27 cellular contexts compared by ENCODE assay signal in genomic region chr9:129420721-129421120, GRCh38.
DNase-seq lines count a peak whose midpoint lies in the region; ATAC-seq, FAIRE-seq and TF ChIP-seq lines count a peak whose summit lies in the region.
"Had no signal": no experiment of that assay in that cellular context is flagged by ENCODE, and none has a peak within 500 bp of the region (broad histone marks: within the 10 kb centered on the region; RNA-seq: fewer than 3 reads in every experiment).

No MANE protein-coding gene starts in this region.

- H3K9me3 Mint-ChIP-seq in dendritic cell treated with granulocyte-macrophage colony-stimulating factor and Interleukin-4, amounts not matched to agents 40 ng/mL and 50 ng/mL, for 4 days: no peaks in the 10 kb centered on the region
- no peaks in the 10 kb centered on the region for H3K9me3 Mint-ChIP-seq in Calu3 (ENCODE audit: low read depth, unreplicated experiment)
- H3K9me3 Mint-ChIP-seq: CD8-positive, alpha-beta T cell had no signal

- TF ChIP-seq CTCF in A549 (IDR thresholded peaks at IDR 0.05) (no peak), HEK293 (tag by site-specific recombination; IDR thresholded peaks at IDR 0.05) (no peak), Calu3 (IDR thresholded peaks at IDR 0.05; ENCODE audit: unreplicated experiment) (no peak), hepatocyte (IDR thresholded peaks at IDR 0.05; ENCODE audit: poor library complexity) (no peak)

- intact Hi-C loops in dendritic cell treated with granulocyte-macrophage colony-stimulating factor and Interleukin-4, amounts not matched to agents 40 ng/mL and 50 ng/mL, for 4 days (cut with micrococcal nuclease): no loop called here
- intact Hi-C loops in Calu3 (cut with micrococcal nuclease; ENCODE audit: unreplicated experiment): no loop called here

- no peak overlapping the region for H3K4me3 Mint-ChIP-seq in dendritic cell treated with granulocyte-macrophage colony-stimulating factor and Interleukin-4, amounts not matched to agents 40 ng/mL and 50 ng/mL, for 4 days
- no peak overlapping the region for H3K4me3 Mint-ChIP-seq in Calu3 (ENCODE audit: low read depth, unreplicated experiment)
- H3K4me3 Mint-ChIP-seq: CD8-positive, alpha-beta T cell had no signal

- ATAC-seq in A549: no peak
- ATAC-seq: CD8-positive, alpha-beta T cell; HCT116 had no signal

- no peak overlapping the region for H2BK5ac ChIP-seq in trophoblast cell (ENCODE audit: low read depth, low read length, poor library complexity)

- no peak overlapping the region for H3K4me3 ChIP-seq in A549
- no peak overlapping the region for H3K4me3 ChIP-seq in HEK293 (ENCODE audit: low read depth, low read length)
- no peak overlapping the region for H3K4me3 ChIP-seq in trophoblast cell (ENCODE audit: low read depth, low read length)
- H3K4me3 ChIP-seq in hepatocyte: no peak overlapping the region
- H3K4me3 ChIP-seq: PC-9 had no signal

- no TSS peak for BruUV-seq in Calu3 (replicated peaks; lab: Mats Ljungman, UMichigan)

- peaks cover 8% of the 10 kb centered on the region for H3K27me3 Mint-ChIP-seq in dendritic cell treated with granulocyte-macrophage colony-stimulating factor and Interleukin-4, amounts not matched to agents 40 ng/mL and 50 ng/mL, for 4 days
- H3K27me3 Mint-ChIP-seq in Calu3 (ENCODE audit: unreplicated experiment): no peaks in the 10 kb centered on the region

- H3K36me3 Mint-ChIP-seq in dendritic cell treated with granulocyte-macrophage colony-stimulating factor and Interleukin-4, amounts not matched to agents 40 ng/mL and 50 ng/mL, for 4 days (ENCODE audit: low read depth): no peaks in the 10 kb centered on the region
- peaks cover 6% of the 10 kb centered on the region for H3K36me3 Mint-ChIP-seq in Calu3 (ENCODE audit: insufficient read depth, unreplicated experiment)
- H3K36me3 Mint-ChIP-seq: CD8-positive, alpha-beta T cell had no signal

- H3K4me2 ChIP-seq in A549 (no peak overlapping the region), trophoblast cell (ENCODE audit: low read length) (no peak overlapping the region), hepatocyte (no peak overlapping the region)
- H3K4me2 ChIP-seq: PC-9 had no signal

- H2BK12ac ChIP-seq in trophoblast cell (ENCODE audit: low read length): peak overlapping the region; percentile 56

- H3K27ac Mint-ChIP-seq in dendritic cell treated with granulocyte-macrophage colony-stimulating factor and Interleukin-4, amounts not matched to agents 40 ng/mL and 50 ng/mL, for 4 days: peak overlapping the region; percentile 41
- no peak overlapping the region for H3K27ac Mint-ChIP-seq in Calu3 (ENCODE audit: unreplicated experiment)
- H3K27ac Mint-ChIP-seq: CD8-positive, alpha-beta T cell had no signal

- H3K27me3 ChIP-seq in trophoblast cell (ENCODE audit: insufficient read depth, low read length): no peaks in the 10 kb centered on the region
- H3K27me3 ChIP-seq in hepatocyte: no peaks in the 10 kb centered on the region

- H3K9ac ChIP-seq in trophoblast cell (ENCODE audit: low read length): no peak overlapping the region

- POLR2A ChIA-PET in A549 (lab: Yijun Ruan, JAX): no interaction called here
- POLR2A ChIA-PET in HEK293 (lab: Yijun Ruan, JAX): no interaction called here

- H3K36me3 ChIP-seq in HEK293 (ENCODE audit: control insufficient read depth in 2 of 2, insufficient read depth in 1 of 2, low read length in 2 of 2) (no peaks in the 10 kb centered on the region), trophoblast cell (ENCODE audit: control insufficient read depth in 1 of 2, insufficient read depth in 2 of 2, low read length in 2 of 2) (no peaks in the 10 kb centered on the region), hepatocyte (replicated peaks; ENCODE audit: insufficient read depth, low read depth) (no peaks in the 10 kb centered on the region)

- peaks cover 43% of the 10 kb centered on the region for H3K4me1 ChIP-seq in A549
- H3K4me1 ChIP-seq in HEK293 (ENCODE audit: control insufficient read depth, insufficient read depth, low read length): no peaks in the 10 kb centered on the region
- peaks cover 18 to 19% of the 10 kb centered on the region in 2 experiments for H3K4me1 ChIP-seq in trophoblast cell (ENCODE audit: control insufficient read depth in 1 of 2, insufficient read depth in 2 of 2, low read length in 2 of 2)
- peaks cover 14% of the 10 kb centered on the region for H3K4me1 ChIP-seq in hepatocyte (ENCODE audit: insufficient read depth)

- no peak overlapping the region for H3K18ac ChIP-seq in trophoblast cell (ENCODE audit: low read length)

- peak overlapping the region; percentile 93 for H2AK5ac ChIP-seq in trophoblast cell (ENCODE audit: low read length)

- peak overlapping the region; percentile 20 for H2BK120ac ChIP-seq in trophoblast cell (ENCODE audit: insufficient read depth, low read length, poor library complexity)

- 88% methylated on average over 10 of the region's 10 CpGs for WGBS in A549 (ENCODE audit: missing lambda C conversion rate)
- WGBS in trophoblast cell (ENCODE audit: extremely low coverage, insufficient coverage, insufficient read length): no CpG with 5 or more reads among the region's 10 CpGs
- 92% methylated on average over 10 of the region's 10 CpGs for WGBS in hepatocyte (ENCODE audit: low lambda C conversion rate, missing lambda C conversion rate)

- no peak for TF ChIP-seq RAD21 in A549 (conservative IDR thresholded peaks at IDR 0.05 in 1 of 2, IDR thresholded peaks at IDR 0.05 in 1 of 2)

- no peak overlapping the region for H3K23ac ChIP-seq in trophoblast cell (ENCODE audit: low read length)

- H3K79me1 ChIP-seq in trophoblast cell (ENCODE audit: low read length): peaks cover 13% of the 10 kb centered on the region

- peak overlapping the region in 1 of 2 experiments; percentile 98; a peak in 4 of 6 replicates for H3K27ac ChIP-seq in A549
- H3K27ac ChIP-seq in HEK293 (ENCODE audit: extremely low read depth, low read depth, low read length): no peak overlapping the region
- no peak overlapping the region for H3K27ac ChIP-seq in trophoblast cell (ENCODE audit: low read depth, low read length)
- H3K27ac ChIP-seq in hepatocyte: no peak overlapping the region
- H3K27ac ChIP-seq: C4-2B, PC-9, RWPE1 had no signal

- no peak overlapping the region for H3K4ac ChIP-seq in trophoblast cell (ENCODE audit: low read depth, low read length)

- H2AFZ ChIP-seq in trophoblast cell (ENCODE audit: insufficient read depth, low read length, poor library complexity): no peak overlapping the region
- no peak overlapping the region for H2AFZ ChIP-seq in hepatocyte
- H2AFZ ChIP-seq: PC-9 had no signal

- no peaks in the 10 kb centered on the region for H3K9me3 ChIP-seq in A549
- no peaks in the 10 kb centered on the region for H3K9me3 ChIP-seq in HEK293 (ENCODE audit: control insufficient read depth, insufficient read depth, low read depth, low read length)
- H3K9me3 ChIP-seq in trophoblast cell (ENCODE audit: insufficient read depth, low read depth, low read length): peaks cover 2% of the 10 kb centered on the region
- no peaks in the 10 kb centered on the region for H3K9me3 ChIP-seq in hepatocyte (ENCODE audit: low read depth)
- H3K9me3 ChIP-seq: Caco-2 had no signal

- H3K4me1 Mint-ChIP-seq in dendritic cell treated with granulocyte-macrophage colony-stimulating factor and Interleukin-4, amounts not matched to agents 40 ng/mL and 50 ng/mL, for 4 days (ENCODE audit: low read depth): peaks cover 51% of the 10 kb centered on the region
- H3K4me1 Mint-ChIP-seq in Calu3 (ENCODE audit: low read depth, unreplicated experiment): peaks cover 21% of the 10 kb centered on the region

- no peak for TF ChIP-seq EP300 in A549 (IDR thresholded peaks at IDR 0.05)

- no peak overlapping the region for H4K12ac ChIP-seq in trophoblast cell (ENCODE audit: low read depth, low read length)

- no peak for TF ChIP-seq POLR2A in A549 (IDR thresholded peaks at IDR 0.05; ENCODE audit: low read length)

- no peaks in the 10 kb centered on the region for H4K20me1 ChIP-seq in hepatocyte (ENCODE audit: insufficient read depth, poor library complexity, severe bottlenecking)

- no peaks in the 10 kb centered on the region for H3K9me2 ChIP-seq in hepatocyte (replicated peaks; ENCODE audit: insufficient read depth)

- peak overlapping the region; percentile 34 for H3K14ac ChIP-seq in trophoblast cell (ENCODE audit: low read length)

- peak overlapping the region; percentile 25 for H4K91ac ChIP-seq in trophoblast cell (ENCODE audit: low read depth, low read length)

- DNase-seq in A549 (ENCODE audit: low read depth in 1 of 2, low spot score in 1 of 2): no peak
- no peak for DNase-seq in trophoblast cell
- DNase-seq in Calu3: no peak
- no peak for DNase-seq in RKO (ENCODE audit: low spot score)
- DNase-seq in hepatocyte (ENCODE audit: low spot score): no peak
- DNase-seq: Caco-2, DMS 273 treated with DMSO at 0.1 percent for 48 hours, DMS79, EL, GDM1, KBM-7, MV-4-11, NCI-H1105, NCI-H1436 treated with DMSO at 0.1 percent for 48 hours, NCI-H187 treated with DMSO at 0.1 percent for 48 hours, NCI-H2107, NCI-H446, NCI-H526, PC-9, SHP77 had no signal

- no peak overlapping the region for H4K8ac ChIP-seq in trophoblast cell (ENCODE audit: low read depth, low read length)

- no peak for FAIRE-seq in A549 (lab: Jason Lieb, UNC)
- FAIRE-seq: GM12891 had no signal

- CTCF ChIA-PET in A549 (lab: Yijun Ruan, JAX): interaction anchor here (0.5 to 1.7 kb wide), 4 partner anchors 39 to 249 kb away, joined by 3 to 6 read pairs (median 4); no protein-coding TSS in a partner anchor
- CTCF ChIA-PET in HEK293 (lab: Yijun Ruan, JAX): interaction anchor here (0.7 kb wide), 1 partner anchor 63 kb away, joined by 3 read pairs; no protein-coding TSS in a partner anchor
- CTCF ChIA-PET in Calu3 (lab: Charles Lee): no interaction called here

- H3K79me2 ChIP-seq in trophoblast cell (ENCODE audit: control insufficient read depth, insufficient read depth, low read length, poor library complexity) (no peaks in the 10 kb centered on the region), hepatocyte (no peaks in the 10 kb centered on the region)

TF ChIP-seq in A549, 52 proteins besides CTCF, POLR2A, EP300 and RAD21 (continues in another document):
- no peak for TF ChIP-seq GATA3 (IDR thresholded peaks at IDR 0.05; ENCODE audit: borderline replicate concordance)
- no peak for TF ChIP-seq SMC3 (IDR thresholded peaks at IDR 0.05)
